Comparison of ENCODE assay signal across 22 cellular contexts in the genomic region with DNA sequence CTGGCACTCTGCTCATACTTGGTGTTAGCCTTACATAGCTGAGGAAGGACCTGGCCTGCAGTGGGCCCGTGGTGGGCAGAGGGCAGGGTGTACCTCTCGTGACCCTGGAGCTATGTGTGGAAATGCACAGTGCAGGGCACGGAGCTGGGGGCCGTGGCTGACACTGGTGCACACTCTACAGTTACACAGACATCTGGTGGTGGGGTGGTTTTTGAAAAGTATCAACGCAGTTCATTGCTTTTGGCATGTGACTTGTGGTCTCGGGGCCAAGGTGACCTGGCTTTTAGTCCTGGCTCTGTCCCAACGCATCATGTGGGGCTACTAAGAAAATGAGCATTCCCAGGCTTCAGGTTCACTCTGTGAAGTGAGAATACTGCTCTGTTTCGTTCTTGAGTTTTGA.
DNase-seq lines count a peak whose midpoint lies in the region; ATAC-seq and TF ChIP-seq lines count a peak whose summit lies in the region.
"Had no signal": no experiment of that assay in that cellular context is flagged by ENCODE, and none has a peak within 500 bp of the region (broad histone marks: within the 10 kb centered on the region; RNA-seq: fewer than 3 reads in every experiment).

No MANE protein-coding gene starts in this region.

- no peak overlapping the region for H3K4me3 Mint-ChIP-seq in osteocyte (ENCODE audit: unreplicated experiment)
- no peak overlapping the region for H3K4me3 Mint-ChIP-seq in activated T-cell treated with anti-CD3 and anti-CD28 coated beads, Interleukin-2, amount 50 U/mL, for 4 hours
- H3K4me3 Mint-ChIP-seq: CD8-positive, alpha-beta memory T cell; nephron progenitor cell had no signal

- peak; percentile 17 for ATAC-seq in esophagus mucosa
- no peak for ATAC-seq in omental fat pad (ENCODE audit: low FRiP score)
- no peak for ATAC-seq in activated T-cell treated with anti-CD3 and anti-CD28 coated beads, Interleukin-2, amount 50 U/mL, for 4 hours
- ATAC-seq: K562 had no signal

- TF ChIP-seq CTCF in GM12865 (IDR thresholded peaks at IDR 0.05; ENCODE audit: insufficient read depth, low read depth, low read length, missing control alignments), result no peak
- TF ChIP-seq CTCF in osteocyte (IDR thresholded peaks at IDR 0.05), result no peak
- no peak for TF ChIP-seq CTCF in omental fat pad (IDR thresholded peaks at IDR 0.05)

- peak overlapping the region; percentile 96 for H3K27ac Mint-ChIP-seq in osteocyte (ENCODE audit: unreplicated experiment)
- H3K27ac Mint-ChIP-seq: CD8-positive, alpha-beta memory T cell had no signal

- no peak overlapping the region for H3K4me3 ChIP-seq in GM12865 (ENCODE audit: low read depth, low read length)
- H3K4me3 ChIP-seq: adrenal gland, HAP-1, K562, upper lobe of left lung had no signal

- no peaks in the 10 kb centered on the region for H3K9me3 Mint-ChIP-seq in osteocyte (ENCODE audit: unreplicated experiment)
- no peaks in the 10 kb centered on the region for H3K9me3 Mint-ChIP-seq in activated T-cell treated with anti-CD3 and anti-CD28 coated beads, Interleukin-2, amount 50 U/mL, for 4 hours
- H3K9me3 Mint-ChIP-seq: nephron progenitor cell had no signal

- no peaks in the 10 kb centered on the region for H3K27me3 Mint-ChIP-seq in osteocyte (ENCODE audit: unreplicated experiment)
- no peaks in the 10 kb centered on the region for H3K27me3 Mint-ChIP-seq in activated T-cell treated with anti-CD3 and anti-CD28 coated beads, Interleukin-2, amount 50 U/mL, for 4 hours (ENCODE audit: low read depth)
- H3K27me3 Mint-ChIP-seq: CD8-positive, alpha-beta memory T cell had no signal

- H3K36me3 Mint-ChIP-seq in osteocyte (ENCODE audit: unreplicated experiment), result peaks cover 13% of the 10 kb centered on the region
- no peaks in the 10 kb centered on the region for H3K36me3 Mint-ChIP-seq in activated T-cell treated with anti-CD3 and anti-CD28 coated beads, Interleukin-2, amount 50 U/mL, for 4 hours (ENCODE audit: insufficient read depth)
- H3K36me3 Mint-ChIP-seq: CD8-positive, alpha-beta memory T cell had no signal

- peaks cover 34% of the 10 kb centered on the region for H3K4me1 Mint-ChIP-seq in osteocyte (ENCODE audit: unreplicated experiment)
- no peaks in the 10 kb centered on the region for H3K4me1 Mint-ChIP-seq in activated T-cell treated with anti-CD3 and anti-CD28 coated beads, Interleukin-2, amount 50 U/mL, for 4 hours (ENCODE audit: low read depth)
- H3K4me1 Mint-ChIP-seq: CD8-positive, alpha-beta memory T cell had no signal

- DNase-seq in GM12865 (ENCODE audit: low read depth), result peak; percentile 45
- peak; percentile 71 for DNase-seq in RPMI7951 (ENCODE audit: low read depth)
- DNase-seq in osteocyte (ENCODE audit: extremely low spot score, unreplicated experiment), result no peak
- no peak for DNase-seq in omental fat pad (ENCODE audit: low spot score)
- DNase-seq in activated T-cell treated with anti-CD3 and anti-CD28 coated beads, Interleukin-2, amount 50 U/mL, for 4 hours, result no peak
- no peak for DNase-seq in NCI-H2107 treated with DMSO at 0.1 percent for 48 hours (lab: John Stamatoyannopoulos, UW; ENCODE audit: unreplicated experiment)
- DNase-seq in activated CD8-positive, alpha-beta memory T cell treated with anti-CD3 and anti-CD28 coated beads, Interleukin-2, amount 50 U/mL, for 48 hours, result no peak
- DNase-seq: activated gamma-delta T cell; adrenal gland; CD8-positive, alpha-beta memory T cell; DMS79 treated with DMSO at 0.1 percent for 48 hours; hippocampal formation; islet precursor cell; MV-4-11; NCI-H1930; NCI-H524 treated with DMSO at 0.1 percent for 48 hours; nephron progenitor cell; stimulated activated naive CD4-positive, alpha-beta T cell treated with Interleukin-2 at 50 U/mL for 16 hours had no signal

Comparison
In these comparisons a context has a peak if more than half of its experiments do, and no peak if none do; other contexts are left out.
1. DNase-seq: peak in GM12865 (single experiment) and RPMI7951 (single experiment); none in osteocyte (single experiment), omental fat pad (single experiment), activated T-cell treated with anti-CD3 and anti-CD28 coated beads, Interleukin-2, amount 50 U/mL, for 4 hours (single experiment), NCI-H2107 treated with DMSO at 0.1 percent for 48 hours (single experiment) and activated CD8-positive, alpha-beta memory T cell treated with anti-CD3 and anti-CD28 coated beads, Interleukin-2, amount 50 U/mL, for 48 hours (single experiment).